ENCODE assay signal across 1 cellular context in genomic region chr1:3461238-3461933, GRCh38.
TF ChIP-seq lines count a peak whose summit lies in the region.

No MANE protein-coding gene starts in this region.

TF ChIP-seq in H1, 55 proteins besides CTCF, POLR2A, EP300 and RAD21:
- no peak for TF ChIP-seq TCF12 (IDR thresholded peaks at IDR 0.05; ENCODE audit: low read depth, low read length)
- peak; percentile 47; the same call in 1 of the 2 replicates for TF ChIP-seq KDM1A (IDR thresholded peaks at IDR 0.05; ENCODE audit: borderline replicate concordance, low read length)
- TF ChIP-seq ASH2L (IDR thresholded peaks at IDR 0.05; ENCODE audit: low read length), result no peak
